ENCODE assay signal across 12 cellular contexts in the genomic region with DNA sequence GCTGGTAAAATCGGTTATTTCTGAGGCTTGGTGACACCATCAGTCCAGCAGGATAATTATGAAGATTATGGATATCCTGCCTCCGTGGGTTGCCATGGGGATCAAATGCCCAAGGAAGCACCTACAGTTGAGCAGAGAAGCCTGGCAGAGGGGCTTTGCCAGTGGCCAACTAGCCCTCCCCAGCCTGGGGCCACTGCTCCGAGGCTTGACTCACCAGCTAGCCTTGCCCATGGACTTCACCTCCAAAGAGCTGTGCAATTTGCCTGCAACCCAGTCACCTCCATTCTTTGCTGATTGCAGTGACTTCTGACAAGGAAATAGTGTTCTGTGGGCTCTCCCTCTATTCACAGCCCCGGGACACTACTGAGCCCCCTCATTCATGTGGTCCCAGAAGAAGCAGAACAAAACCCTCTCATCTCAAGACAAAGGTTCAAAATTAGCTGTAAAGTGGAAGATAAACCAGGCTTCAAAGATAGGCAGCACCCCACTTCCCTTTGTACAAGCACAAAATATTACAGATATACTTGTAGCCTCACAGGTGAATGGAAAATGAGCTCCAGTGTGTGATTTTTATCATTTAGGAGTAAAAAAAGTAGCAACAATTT. TPM values are rescaled to one million over a fixed set of nuclear protein-coding genes. Genes with fewer than 3 reads are reported as not detected.
DNase-seq lines count a peak whose midpoint lies in the region; ATAC-seq, FAIRE-seq and TF ChIP-seq lines count a peak whose summit lies in the region.
"Had no signal": no experiment of that assay in that cellular context is flagged by ENCODE, and none has a peak within 500 bp of the region (broad histone marks: within the 10 kb centered on the region; RNA-seq: fewer than 3 reads in every experiment).

No MANE protein-coding gene starts in this region.

- H3K4me3 Mint-ChIP-seq in natural killer cell treated with Interleukin-12 subunit alpha and Interleukin-12 subunit beta and Interleukin-15 and Interleukin-18, amount 100 ng/mL, for 72 hours: peak overlapping the region; percentile 4

- H3K27ac ChIP-seq in BLaER1 (no peak overlapping the region), endothelial cell of umbilical vein (ENCODE audit: insufficient read depth, low read depth, low read length) (peak overlapping the region; percentile 98)

- H3K9me3 ChIP-seq in BLaER1 (no peaks in the 10 kb centered on the region), endothelial cell of umbilical vein (replicated peaks; ENCODE audit: control insufficient read depth, insufficient read depth, low read length) (no peaks in the 10 kb centered on the region)

- no peaks in the 10 kb centered on the region for H3K36me3 Mint-ChIP-seq in natural killer cell treated with Interleukin-12 subunit alpha and Interleukin-12 subunit beta and Interleukin-15 and Interleukin-18, amount 100 ng/mL, for 72 hours

- no peaks in the 10 kb centered on the region for H3K27me3 ChIP-seq in BLaER1
- no peaks in the 10 kb centered on the region for H3K27me3 ChIP-seq in endothelial cell of umbilical vein (ENCODE audit: control insufficient read depth in 2 of 2, insufficient read depth in 2 of 2, low read length in 2 of 2)

- no peak overlapping the region for H3K9ac ChIP-seq in BLaER1
- peak overlapping the region; percentile 96 for H3K9ac ChIP-seq in endothelial cell of umbilical vein (replicated peaks; ENCODE audit: extremely low read depth, insufficient read depth, low read length)

- H3K27ac Mint-ChIP-seq in natural killer cell treated with Interleukin-12 subunit alpha and Interleukin-12 subunit beta and Interleukin-15 and Interleukin-18, amount 100 ng/mL, for 72 hours: peak overlapping the region; percentile 89 to 97

- FAIRE-seq in endothelial cell of umbilical vein (lab: Jason Lieb, UNC): no peak
- FAIRE-seq: astrocyte had no signal

- CTCF ChIA-PET in endothelial cell of umbilical vein (lab: Charles Lee): interaction anchor here (0.6 to 2.8 kb wide), 6 partner anchors 10 to 102 kb away, joined by 3 to 20 read pairs (median 6); no protein-coding TSS in a partner anchor

- H2AFZ ChIP-seq in endothelial cell of umbilical vein (ENCODE audit: low read depth, low read length): no peak overlapping the region

- H3K4me2 ChIP-seq in BLaER1: peak overlapping the region; percentile 46; the same call in 1 of the 2 replicates
- H3K4me2 ChIP-seq in endothelial cell of umbilical vein (ENCODE audit: insufficient read depth, low read length): peak overlapping the region; percentile 97

- intact Hi-C loops in endothelial cell of umbilical vein (cut with micrococcal nuclease): no loop called here

- H3K79me2 ChIP-seq in endothelial cell of umbilical vein (ENCODE audit: control insufficient read depth, insufficient read depth, low read length): peaks cover 60% of the 10 kb centered on the region

- H3K4me1 ChIP-seq in BLaER1 (peaks cover 68% of the 10 kb centered on the region), endothelial cell of umbilical vein (ENCODE audit: control insufficient read depth, extremely low read depth, insufficient read depth, low read length) (peaks cover 52% of the 10 kb centered on the region)

- POLR2A ChIA-PET in endothelial cell of umbilical vein (lab: Charles Lee): interaction anchor here (0.6 to 2.4 kb wide), 5 partner anchors 11 to 87 kb away, joined by 3 to 17 read pairs (median 7); no protein-coding TSS in a partner anchor

- H3K9me1 ChIP-seq in endothelial cell of umbilical vein (replicated peaks; ENCODE audit: control insufficient read depth, extremely low read depth, insufficient read depth, low read length): no peaks in the 10 kb centered on the region

- BruUV-seq in endothelial cell of umbilical vein (replicated peaks; lab: Mats Ljungman, UMichigan): TSS peak; percentile 9

- DNase-seq in NB4 (ENCODE audit: low read depth) (no peak), endothelial cell of umbilical vein (ENCODE audit: low read depth, low spot score) (peak; percentile 58), GM20000 (ENCODE audit: low spot score) (no peak), AG08395 (ENCODE audit: low spot score) (no peak)
- DNase-seq in natural killer cell treated with Interleukin-12 subunit alpha and Interleukin-12 subunit beta and Interleukin-15 and Interleukin-18, amount 100 ng/mL, for 72 hours (ENCODE audit: low spot score): no peak
- no peak for DNase-seq in NK-92 treated with Interleukin-12 subunit alpha and Interleukin-12 subunit beta, amount 100 ng/mL, for 24 hours (lab: John Stamatoyannopoulos, UW)
- DNase-seq: KBM-7, NCI-H2107 had no signal

- H4K20me1 ChIP-seq in BLaER1 (no peaks in the 10 kb centered on the region), endothelial cell of umbilical vein (replicated peaks; ENCODE audit: control insufficient read depth, extremely low read depth, insufficient read depth, low read length) (no peaks in the 10 kb centered on the region)

- dilution Hi-C loops in endothelial cell of umbilical vein (cut with MboI; ENCODE audit: extremely low pct_ligation_motif_present, low sequenced_read_pairs): no loop called here

- H3K4me1 Mint-ChIP-seq in natural killer cell treated with Interleukin-12 subunit alpha and Interleukin-12 subunit beta and Interleukin-15 and Interleukin-18, amount 100 ng/mL, for 72 hours (ENCODE audit: low read depth in 2 of 2): peaks cover 69 to 79% of the 10 kb centered on the region in 2 donors

- no peak for TF ChIP-seq POLR2A in NB4 (IDR thresholded peaks at IDR 0.05; ENCODE audit: extremely low read depth, insufficient read length)
- peak; percentile 21 for TF ChIP-seq POLR2A in endothelial cell of umbilical vein (IDR thresholded peaks at IDR 0.05; ENCODE audit: low read depth, low read length)

- H3K36me3 ChIP-seq in BLaER1 (no peaks in the 10 kb centered on the region), endothelial cell of umbilical vein (ENCODE audit: control insufficient read depth in 2 of 2, extremely low read depth in 1 of 2, insufficient read depth in 2 of 2, low read length in 2 of 2) (peaks cover 0 to 10% of the 10 kb centered on the region in 2 experiments)

- no peak overlapping the region for H3K4me3 ChIP-seq in BLaER1
- H3K4me3 ChIP-seq in NB4 (ENCODE audit: low read depth, low read length): peak overlapping the region; percentile 6
- peak overlapping the region; percentile 55 to 93 (median 66) for H3K4me3 ChIP-seq in endothelial cell of umbilical vein (replicated peaks in 1 of 3; ENCODE audit: insufficient read depth in 1 of 3, low read depth in 1 of 3, low read length in 3 of 3)

- peaks cover 0 to 8% of the 10 kb centered on the region in 2 donors for H3K27me3 Mint-ChIP-seq in natural killer cell treated with Interleukin-12 subunit alpha and Interleukin-12 subunit beta and Interleukin-15 and Interleukin-18, amount 100 ng/mL, for 72 hours

- TF ChIP-seq CTCF in NB4 (IDR thresholded peaks at IDR 0.05; ENCODE audit: low read depth, low read length) (no peak), endothelial cell of umbilical vein (IDR thresholded peaks at IDR 0.05; ENCODE audit: extremely low read depth in 1 of 2, insufficient read depth in 1 of 2, low read depth in 1 of 2, low read length in 2 of 2) (no peak), GM20000 (IDR thresholded peaks at IDR 0.05; ENCODE audit: extremely low read depth, missing control alignments) (no peak)

- no peaks in the 10 kb centered on the region for H3K9me3 Mint-ChIP-seq in natural killer cell treated with Interleukin-12 subunit alpha and Interleukin-12 subunit beta and Interleukin-15 and Interleukin-18, amount 100 ng/mL, for 72 hours

- no peak for ATAC-seq in natural killer cell treated with Interleukin-12 subunit alpha and Interleukin-12 subunit beta and Interleukin-15 and Interleukin-18, amount 100 ng/mL, for 72 hours
- ATAC-seq in HG03354 (IDR thresholded peaks at IDR 0.05; ENCODE audit: poor library complexity, severe bottlenecking, unreplicated experiment): no peak
- ATAC-seq: Panc1 had no signal

TF ChIP-seq in endothelial cell of umbilical vein, 7 proteins besides CTCF, POLR2A, EP300 and RAD21:
- TF ChIP-seq FOS (IDR thresholded peaks at IDR 0.05; ENCODE audit: borderline replicate concordance, insufficient read depth, low read length): no peak
- peak; percentile 11 for TF ChIP-seq POLR2AphosphoS5 (IDR thresholded peaks at IDR 0.05; ENCODE audit: insufficient read depth, low read depth, low read length)

RNA-seq across cellular contexts. Expression of a gene that starts 1.6 kb away (rescaled TPM):
- total RNA-seq in endothelial cell of umbilical vein: 1,037 and 1,131 TPM in 2 replicates
- 621 and 832 TPM in 2 replicates for polyA plus RNA-seq in endothelial cell of umbilical vein
- 493 and 552 TPM in 2 replicates for polyA plus RNA-seq in endothelial cell of umbilical vein (2011; cell fraction: cytosol; rRNA removed)
- 383 and 504 TPM in 2 replicates for polyA plus RNA-seq in endothelial cell of umbilical vein (2011; cell fraction: nucleus; rRNA removed)
- 893 and 1,063 TPM in 2 replicates for polyA plus RNA-seq in endothelial cell of umbilical vein (2012)
- polyA minus RNA-seq in endothelial cell of umbilical vein: 4,612 and 5,290 TPM in 2 replicates
- polyA minus RNA-seq in endothelial cell of umbilical vein (2011; cell fraction: cytosol; rRNA and poly(A)+ RNA removed): not detected
- 645 and 1,088 TPM in 2 replicates for polyA minus RNA-seq in endothelial cell of umbilical vein (2011; cell fraction: nucleus; rRNA and poly(A)+ RNA removed)
- total RNA-seq in natural killer cell treated with Interleukin-12 subunit alpha and Interleukin-12 subunit beta and Interleukin-15 and Interleukin-18, amount 100 ng/mL, for 72 hours: 10 to 100 TPM in 1 of 2 donors, 1 to 10 TPM in 1; 8.1 to 17.1 TPM

RNA-seq across cellular contexts. Expression of a gene that starts 59.9 kb away (rescaled TPM):
- total RNA-seq in endothelial cell of umbilical vein: 1.2 and 1.6 TPM in 2 replicates
- 17.8 and 21.6 TPM in 2 replicates for polyA plus RNA-seq in endothelial cell of umbilical vein
- polyA plus RNA-seq in endothelial cell of umbilical vein (2011; cell fraction: cytosol; rRNA removed): 16.8 and 17.6 TPM in 2 replicates
- 35.9 and 55.9 TPM in 2 replicates for polyA plus RNA-seq in endothelial cell of umbilical vein (2011; cell fraction: nucleus; rRNA removed)
- polyA plus RNA-seq in endothelial cell of umbilical vein (2012): 7.9 and 12.4 TPM in 2 replicates
- polyA minus RNA-seq in endothelial cell of umbilical vein: 9.2 and 17.9 TPM in 2 replicates
- not detected for polyA minus RNA-seq in endothelial cell of umbilical vein (2011; cell fraction: cytosol; rRNA and poly(A)+ RNA removed)
- 14.8 and 23.2 TPM in 2 replicates for polyA minus RNA-seq in endothelial cell of umbilical vein (2011; cell fraction: nucleus; rRNA and poly(A)+ RNA removed)
- 1 to 10 TPM; 5.0 to 6.9 TPM for total RNA-seq in natural killer cell treated with Interleukin-12 subunit alpha and Interleukin-12 subunit beta and Interleukin-15 and Interleukin-18, amount 100 ng/mL, for 72 hours

Comparison
In these comparisons a context has a peak if more than half of its experiments do, and no peak if none do; other contexts are left out.
1. RNA of a gene that starts 1.6 kb away (total RNA-seq): 1,037 to 1,131 TPM in endothelial cell of umbilical vein; 8.1 to 17.1 TPM in natural killer cell treated with Interleukin-12 subunit alpha and Interleukin-12 subunit beta and Interleukin-15 and Interleukin-18, amount 100 ng/mL, for 72 hours; every median in the first group is over 10 times any median in the second.